Comparison of ENCODE assay signal across 8 cellular contexts in the genomic region with DNA sequence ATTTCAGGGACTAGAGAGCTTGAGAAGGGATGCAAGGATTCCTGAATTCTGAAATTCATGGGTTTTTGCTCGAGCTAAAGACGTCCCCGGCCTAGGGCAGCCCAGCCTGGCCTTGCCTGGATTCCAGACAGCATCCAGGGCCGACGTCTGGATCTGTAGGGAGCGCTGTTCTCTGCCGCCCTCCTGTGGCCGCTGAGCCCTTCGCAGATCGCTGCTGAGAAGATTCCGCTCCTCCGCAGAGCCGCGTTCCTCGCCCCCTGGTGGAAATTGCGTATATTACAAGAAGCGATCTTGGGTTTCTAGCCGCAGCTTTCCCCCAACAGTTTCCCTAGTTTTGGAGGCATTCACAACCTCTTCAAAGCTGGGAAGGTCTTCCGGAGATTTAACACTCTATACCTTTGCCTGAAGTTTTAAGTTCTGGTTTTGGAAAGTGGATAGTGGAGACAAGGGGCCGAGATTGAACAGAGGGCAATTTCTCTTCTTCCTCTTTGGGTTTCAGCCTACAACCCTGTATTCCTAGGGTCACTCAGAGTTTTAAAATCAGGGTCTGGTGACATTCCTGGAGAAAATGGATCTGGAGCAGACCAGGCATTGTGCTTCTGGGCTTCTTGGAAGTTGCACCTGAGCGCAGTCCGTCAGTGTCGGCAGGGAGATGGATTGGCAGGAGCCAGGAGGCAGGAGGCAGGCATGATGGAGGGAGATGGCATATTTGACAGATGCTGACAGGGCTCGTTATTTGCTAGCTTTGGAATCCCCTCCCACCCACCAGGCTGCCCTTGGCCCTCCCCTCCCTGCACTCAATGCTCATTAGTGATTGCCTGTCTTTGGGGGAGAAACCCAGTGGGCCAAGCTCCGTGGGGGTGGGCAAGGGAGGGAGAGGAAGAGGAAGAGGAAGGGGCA. TPM values are rescaled to one million over a fixed set of nuclear protein-coding genes. Genes with fewer than 3 reads are reported as not detected.
DNase-seq lines count a peak whose midpoint lies in the region; ATAC-seq lines count a peak whose summit lies in the region.

No MANE protein-coding gene starts in this region.

- peak; percentile 96 for DNase-seq in AG20443 (ENCODE audit: low spot score)
- peak; percentile 72 to 86 for DNase-seq in NCI-H1930 (lab: John Stamatoyannopoulos, UW)
- peak; percentile 87 for DNase-seq in T-helper 9 cell
- peak in 55 of 56 donors; percentile 20 to 94 (median 83) for DNase-seq in amygdala (lab: John Stamatoyannopoulos, UW)
- DNase-seq in left cardiac atrium, result peak; percentile 93
- peak; percentile 96 for DNase-seq in retina

- ATAC-seq in GM21529 (IDR thresholded peaks at IDR 0.05; ENCODE audit: unreplicated experiment), result peak; percentile 42
- peak; percentile 89 for ATAC-seq in left cardiac atrium
- no peak for ATAC-seq in GM19463 (IDR thresholded peaks at IDR 0.05; ENCODE audit: unreplicated experiment)

- intact Hi-C loops in left cardiac atrium (cut with DNase I), result loop anchor here in 1 of 2 donors (1.0 to 5.0 kb wide), 2 partner anchors 46 to 205 kb away; no protein-coding TSS in a partner anchor

RNA-seq across cellular contexts. Expression of gene CISTR, which starts 4.9 kb away (rescaled TPM):
- 1 to 10 TPM; 1.4 to 1.9 TPM for total RNA-seq in left cardiac atrium

RNA-seq across cellular contexts. Expression of gene CALCOCO1, which starts 19.6 kb away (rescaled TPM):
- total RNA-seq in left cardiac atrium, result 100 to 1,000 TPM; 141 to 160 TPM
